7 cellular contexts compared by ENCODE assay signal in genomic region chr12:57708296-57708695, GRCh38.
"Had no signal": no experiment of that assay in that cellular context is flagged by ENCODE, and none has a peak within 500 bp of the region (broad histone marks: within the 10 kb centered on the region; RNA-seq: fewer than 3 reads in every experiment).

No MANE protein-coding gene starts in this region.

- ATAC-seq: K562 had no signal

- H3K27ac Mint-ChIP-seq: IgD-negative memory B cell had no signal

- FAIRE-seq: HTR-8/SVneo had no signal

- H3K27ac ChIP-seq: HL-60 had no signal

- H3K27me3 Mint-ChIP-seq: IgD-negative memory B cell had no signal

- DNase-seq: IMR-90, KBM-7, KG1 had no signal

- H3K4me3 ChIP-seq: K562 had no signal
